Comparison of ENCODE assay signal across 11 cellular contexts in genomic region chr5:32274548-32275420, GRCh38. TPM values are rescaled to one million over a fixed set of nuclear protein-coding genes. Genes with fewer than 3 reads are reported as not detected.
A peak's percentile ranks its signal among the peaks of the same experiment; 100 is the strongest.
DNase-seq lines count a peak whose midpoint lies in the region; ATAC-seq and TF ChIP-seq lines count a peak whose summit lies in the region.
"Had no signal": no experiment of that assay in that cellular context is flagged by ENCODE, and none has a peak within 500 bp of the region (broad histone marks: within the 10 kb centered on the region; RNA-seq: fewer than 3 reads in every experiment).

No MANE protein-coding gene starts in this region.

- peaks cover 51 to 56% of the 10 kb centered on the region in 2 experiments for H3K4me1 Mint-ChIP-seq in H9
- peaks cover 56% of the 10 kb centered on the region for H3K4me1 Mint-ChIP-seq in WTC11
- peaks cover 37% of the 10 kb centered on the region for H3K4me1 Mint-ChIP-seq in activated CD8-positive, alpha-beta T cell treated with anti-CD3 and anti-CD28 coated beads, Interleukin-2, amount 10 ng/mL, durations not matched to agents 7 days and 5 days (ENCODE audit: low read depth)

- POLR2A ChIA-PET in WTC11 (lab: Charles Lee), result interaction anchor here (0.8 kb wide), 1 partner anchor 45 kb away, joined by 3 read pairs; no protein-coding TSS in a partner anchor
- POLR2A ChIA-PET in activated CD8-positive, alpha-beta T cell treated with anti-CD3 and anti-CD28 coated beads, Interleukin-2, amount 10 ng/mL, durations not matched to agents 7 days and 5 days (lab: Charles Lee), result interaction anchor here (0.6 kb wide), 1 partner anchor 109 kb away, joined by 3 read pairs; no protein-coding TSS in a partner anchor

- H2AK5ac ChIP-seq in H9 (ENCODE audit: insufficient read length, low read length), result no peak overlapping the region

- H3K27me3 Mint-ChIP-seq in H9 (ENCODE audit: low read depth) (no peaks in the 10 kb centered on the region), WTC11 (ENCODE audit: low read depth) (no peaks in the 10 kb centered on the region)
- no peaks in the 10 kb centered on the region for H3K27me3 Mint-ChIP-seq in activated CD8-positive, alpha-beta T cell treated with anti-CD3 and anti-CD28 coated beads, Interleukin-2, amount 10 ng/mL, durations not matched to agents 7 days and 5 days (ENCODE audit: low read depth)

- 0 out of 2 replicates have a peak overlapping the region, but pooled peaks have one; percentile 26 for H3K14ac ChIP-seq in H9 (ENCODE audit: insufficient read depth, low read length)

- in situ Hi-C loops in HAP-1 (cut with MboI; ENCODE audit: low sequenced_read_pairs), result no loop called here

- peak overlapping the region; percentile 43 for H4K91ac ChIP-seq in H9 (ENCODE audit: insufficient read length, low read depth, low read length)

- H3K79me1 ChIP-seq in H9 (ENCODE audit: insufficient read depth, low read depth, low read length, poor library complexity, severe bottlenecking), result no peaks in the 10 kb centered on the region

- H4K8ac ChIP-seq in H9 (replicated peaks; ENCODE audit: insufficient read length, low read depth, low read length), result no peak overlapping the region

- H4K20me1 ChIP-seq in H9 (ENCODE audit: control insufficient read depth, insufficient read depth, insufficient read length), result no peaks in the 10 kb centered on the region

- no peak overlapping the region for H2BK120ac ChIP-seq in H9 (ENCODE audit: low read depth, low read length, poor library complexity, severe bottlenecking)

- no peaks in the 10 kb centered on the region; the same call in 1 of the 2 replicates for H3K79me2 ChIP-seq in H9 (ENCODE audit: insufficient read depth, low read length)

- H4K5ac ChIP-seq in H9 (ENCODE audit: insufficient read length, low read depth, low read length), result no peak overlapping the region

- H3K27ac Mint-ChIP-seq in H9 (peak overlapping the region; percentile 52 to 95 (median 81); a peak in 6 of 7 replicates), WTC11 (peak overlapping the region; percentile 98)
- H3K27ac Mint-ChIP-seq in activated CD8-positive, alpha-beta T cell treated with anti-CD3 and anti-CD28 coated beads, Interleukin-2, amount 10 ng/mL, durations not matched to agents 7 days and 5 days, result no peak overlapping the region
- H3K27ac Mint-ChIP-seq: T-helper 2 cell treated with Interferon-gamma antibody and Interleukin-4, amounts not matched to agents 5 μg/mL and 100 μg/mL, for 36 hours had no signal

- H3K4me2 ChIP-seq in H9 (ENCODE audit: insufficient read depth, insufficient read length, low read length), result no peak overlapping the region

- H3K4me3 ChIP-seq in HAP-1, result no peak overlapping the region
- H3K4me3 ChIP-seq: MG63, sigmoid colon had no signal

- H3K56ac ChIP-seq in H9 (ENCODE audit: insufficient read length, low read depth, low read length), result no peak overlapping the region

- WGBS in H9 (ENCODE audit: extremely low coverage, insufficient read length, low lambda C conversion rate), result no CpG with 5 or more reads among the region's 11 CpGs

- TF ChIP-seq CTCF in H9 (conservative IDR thresholded peaks at IDR 0.05) (no peak), WTC11 (IDR thresholded peaks at IDR 0.05) (no peak)

- H3K36me3 Mint-ChIP-seq in H9 (ENCODE audit: insufficient read depth in 1 of 3, low read depth in 3 of 3) (peaks cover 36 to 53% (median 43%) of the 10 kb centered on the region in 3 experiments), WTC11 (peaks cover 41% of the 10 kb centered on the region)
- peaks cover 41% of the 10 kb centered on the region for H3K36me3 Mint-ChIP-seq in activated CD8-positive, alpha-beta T cell treated with anti-CD3 and anti-CD28 coated beads, Interleukin-2, amount 10 ng/mL, durations not matched to agents 7 days and 5 days (ENCODE audit: low read depth)

- no peaks in the 10 kb centered on the region for H3K23me2 ChIP-seq in H9 (ENCODE audit: insufficient read length, low read depth, low read length, poor library complexity, severe bottlenecking)

- CTCF ChIA-PET in WTC11 (lab: Charles Lee), result interaction anchor here (0.6 to 0.9 kb wide), 4 partner anchors 10 to 55 kb away, joined by 3 to 5 read pairs (median 3); no protein-coding TSS in a partner anchor
- CTCF ChIA-PET in activated CD8-positive, alpha-beta T cell treated with anti-CD3 and anti-CD28 coated beads, Interleukin-2, amount 10 ng/mL, durations not matched to agents 7 days and 5 days (lab: Charles Lee), result interaction anchor here (0.9 to 1.2 kb wide), 2 partner anchors 13 to 55 kb away, joined by 3 to 5 read pairs; no protein-coding TSS in a partner anchor

- DNase-seq in H9, result no peak
- no peak for DNase-seq in WTC11 (ENCODE audit: low spot score)
- DNase-seq in left ventricle myocardium superior, result no peak
- DNase-seq in pulmonary artery endothelial cell (ENCODE audit: low read depth, low spot score), result peak; percentile 91
- DNase-seq in HAP-1 (ENCODE audit: low spot score in 2 of 2), result no peak
- DNase-seq in activated CD8-positive, alpha-beta T cell treated with anti-CD3 and anti-CD28 coated beads, Interleukin-2, amount 10 ng/mL, durations not matched to agents 7 days and 5 days, result no peak
- no peak for DNase-seq in ureter (ENCODE audit: low spot score)
- DNase-seq: MG63, sigmoid colon had no signal

- no peak overlapping the region for H3K9ac ChIP-seq in H9 (ENCODE audit: extremely low read depth, insufficient read length, low read length)

- H3K4me3 Mint-ChIP-seq in H9 (no peak overlapping the region), WTC11 (no peak overlapping the region)
- H3K4me3 Mint-ChIP-seq in activated CD8-positive, alpha-beta T cell treated with anti-CD3 and anti-CD28 coated beads, Interleukin-2, amount 10 ng/mL, durations not matched to agents 7 days and 5 days, result no peak overlapping the region
- H3K4me3 Mint-ChIP-seq: T-helper 2 cell treated with Interferon-gamma antibody and Interleukin-4, amounts not matched to agents 5 μg/mL and 100 μg/mL, for 36 hours had no signal

- no peak overlapping the region for H2BK20ac ChIP-seq in H9 (ENCODE audit: low read depth, low read length, poor library complexity, severe bottlenecking)

- ATAC-seq in WTC11, result no peak; the same call in 1 of the 2 replicates
- peak; percentile 8 for ATAC-seq in left ventricle myocardium superior
- no peak for ATAC-seq in activated CD8-positive, alpha-beta T cell treated with anti-CD3 and anti-CD28 coated beads, Interleukin-2, amount 10 ng/mL, durations not matched to agents 7 days and 5 days
- no peak for ATAC-seq in HG03354 (IDR thresholded peaks at IDR 0.05; ENCODE audit: poor library complexity, severe bottlenecking, unreplicated experiment)

- no peaks in the 10 kb centered on the region for H3K9me3 Mint-ChIP-seq in H9
- no peaks in the 10 kb centered on the region for H3K9me3 Mint-ChIP-seq in WTC11
- no peaks in the 10 kb centered on the region for H3K9me3 Mint-ChIP-seq in activated CD8-positive, alpha-beta T cell treated with anti-CD3 and anti-CD28 coated beads, Interleukin-2, amount 10 ng/mL, durations not matched to agents 7 days and 5 days (ENCODE audit: insufficient read depth)
- H3K9me3 Mint-ChIP-seq: T-helper 2 cell treated with Interferon-gamma antibody and Interleukin-4, amounts not matched to agents 5 μg/mL and 100 μg/mL, for 36 hours had no signal

- H3K27ac ChIP-seq in H9 (ENCODE audit: insufficient read length, low read depth, low read length), result no peak overlapping the region

- H3T11ph ChIP-seq in H9 (ENCODE audit: low read length), result no peak overlapping the region

- peaks cover 6% of the 10 kb centered on the region for H3K4me1 ChIP-seq in H9 (ENCODE audit: insufficient read depth, low read length)
- peaks cover 14% of the 10 kb centered on the region for H3K4me1 ChIP-seq in HAP-1

- H3K23ac ChIP-seq in H9 (ENCODE audit: insufficient read length, low read depth, low read length), result no peak overlapping the region

- no peak overlapping the region for H2AFZ ChIP-seq in H9 (ENCODE audit: low read length)

- H3K18ac ChIP-seq in H9 (ENCODE audit: insufficient read length, low read depth, low read length), result no peak overlapping the region

- H3K9me3 ChIP-seq in H9 (ENCODE audit: control insufficient read depth, low read depth, low read length) (no peaks in the 10 kb centered on the region), HAP-1 (no peaks in the 10 kb centered on the region)
- H3K9me3 ChIP-seq: MG63, sigmoid colon had no signal

- H3K27me3 ChIP-seq in H9 (ENCODE audit: insufficient read depth, low read length) (no peaks in the 10 kb centered on the region), HAP-1 (ENCODE audit: low read depth) (no peaks in the 10 kb centered on the region)
- H3K27me3 ChIP-seq: MG63, sigmoid colon had no signal

- intact Hi-C loops in left ventricle myocardium superior (cut with micrococcal nuclease), result no loop called here

- no peak overlapping the region for H2BK12ac ChIP-seq in H9 (ENCODE audit: insufficient read length, low read depth, low read length)

- no peak overlapping the region for H2BK5ac ChIP-seq in H9 (ENCODE audit: insufficient read length, low read length)

- H3K36me3 ChIP-seq in HAP-1 (replicated peaks), result peaks cover 20% of the 10 kb centered on the region

- H2BK15ac ChIP-seq in H9 (ENCODE audit: low read depth, low read length), result no peak overlapping the region; the same call in 1 of the 2 replicates

- H3K4ac ChIP-seq in H9 (ENCODE audit: low read depth, low read length), result no peak overlapping the region

TF ChIP-seq in WTC11, 78 proteins besides CTCF, POLR2A, EP300 and RAD21 (continues in another document):
- TF ChIP-seq ZBTB21 (CRISPR knock-in tag; IDR thresholded peaks at IDR 0.05; ENCODE audit: borderline replicate concordance) (no peak), SMAD3 (CRISPR knock-in tag; IDR thresholded peaks at IDR 0.05; ENCODE audit: borderline replicate concordance) (no peak), SMAD4 (CRISPR knock-in tag; IDR thresholded peaks at IDR 0.05) (no peak)

RNA-seq across cellular contexts. Expression of gene MTMR12, which starts 38.0 kb away (rescaled TPM):
- total RNA-seq in H9 (2021), result 39.3 and 39.4 TPM in 2 replicates
- 34.9 to 42.7 TPM (median 37.2 TPM) in 3 replicates for total RNA-seq in WTC11 (2021)
- total RNA-seq in left ventricle myocardium superior, result 17.4 TPM
- total RNA-seq in pulmonary artery endothelial cell, result 31.9 and 36.7 TPM in 2 replicates
- 10 to 100 TPM; 23.9 to 29.4 TPM for total RNA-seq in activated CD8-positive, alpha-beta T cell treated with anti-CD3 and anti-CD28 coated beads, Interleukin-2, amount 10 ng/mL, durations not matched to agents 7 days and 5 days
- 33.4 TPM for total RNA-seq in ureter
